8 cellular contexts compared by ENCODE assay signal in the genomic region with DNA sequence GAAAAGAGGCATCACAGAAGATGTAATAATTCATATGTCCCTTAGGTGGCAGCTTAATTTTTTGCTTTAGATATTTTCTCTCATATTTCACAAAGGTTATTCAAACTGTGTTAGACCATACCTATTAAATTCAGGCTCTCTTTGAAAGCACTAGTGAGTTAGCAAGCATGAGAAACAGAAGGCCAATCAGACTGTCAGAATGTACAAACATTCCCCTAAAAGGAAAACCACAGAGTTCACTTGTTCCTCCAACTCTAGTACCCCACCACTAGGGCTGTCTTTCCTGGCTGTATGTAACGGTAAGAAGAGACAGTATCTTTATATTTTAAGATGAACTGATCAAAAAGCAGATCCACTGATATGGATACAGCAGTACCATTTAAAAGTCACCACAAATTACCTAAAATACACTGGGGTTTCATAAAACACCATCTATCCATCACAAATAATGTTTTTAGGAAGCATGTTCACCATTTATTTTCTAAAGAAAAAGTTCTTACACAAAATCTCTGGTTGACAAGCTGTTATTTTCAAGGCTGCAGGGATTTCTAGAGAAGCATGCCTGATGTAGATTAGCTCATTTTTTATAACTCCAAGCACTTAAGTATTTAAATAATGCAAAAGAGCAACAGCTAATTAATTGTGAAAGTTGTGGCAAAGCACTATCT. TPM values are rescaled to one million over a fixed set of nuclear protein-coding genes. Genes with fewer than 3 reads are reported as not detected.
DNase-seq lines count a peak whose midpoint lies in the region; ATAC-seq and TF ChIP-seq lines count a peak whose summit lies in the region.

No MANE protein-coding gene starts in this region.

- H3K4me3 Mint-ChIP-seq in activated naive CD4-positive, alpha-beta T cell treated with anti-CD3 and anti-CD28 coated beads for 36 hours = peak overlapping the region; percentile 98

- no peaks in the 10 kb centered on the region for H3K27me3 Mint-ChIP-seq in activated naive CD4-positive, alpha-beta T cell treated with anti-CD3 and anti-CD28 coated beads for 36 hours (ENCODE audit: low read depth)

- no peaks in the 10 kb centered on the region for H3K9me3 ChIP-seq in SJCRH30 (replicated peaks)
- no peaks in the 10 kb centered on the region for H3K9me3 ChIP-seq in uterus

- TF ChIP-seq POLR2A in uterus (IDR thresholded peaks at IDR 0.05) = peak; percentile 50 to 66

- peaks cover 12% of the 10 kb centered on the region for H3K36me3 ChIP-seq in SJCRH30
- no peaks in the 10 kb centered on the region for H3K36me3 ChIP-seq in uterus

- H3K4me1 Mint-ChIP-seq in activated naive CD4-positive, alpha-beta T cell treated with anti-CD3 and anti-CD28 coated beads for 36 hours (ENCODE audit: low read depth) = peaks cover 38% of the 10 kb centered on the region

- CTCF ChIA-PET in activated naive CD4-positive, alpha-beta T cell treated with anti-CD3 and anti-CD28 coated beads for 36 hours (lab: Charles Lee) = interaction anchor here (0.6 to 4.4 kb wide), 7 partner anchors 8 to 297 kb away, joined by 3 to 43 read pairs (median 3); a partner anchor contains a TSS

- peak overlapping the region; percentile 64 for H3K4me3 ChIP-seq in SJCRH30
- H3K4me3 ChIP-seq in uterus = peak overlapping the region; percentile 71 to 92

- peaks cover 26% of the 10 kb centered on the region for H3K36me3 Mint-ChIP-seq in activated naive CD4-positive, alpha-beta T cell treated with anti-CD3 and anti-CD28 coated beads for 36 hours (ENCODE audit: low read depth)

- peak overlapping the region; percentile 99 for H3K27ac Mint-ChIP-seq in activated naive CD4-positive, alpha-beta T cell treated with anti-CD3 and anti-CD28 coated beads for 36 hours

- TF ChIP-seq CTCF in uterus (IDR thresholded peaks at IDR 0.05) = peak; percentile 22 to 68 (median 44)

- H3K4me1 ChIP-seq in SJCRH30 (peaks cover 5% of the 10 kb centered on the region; the same call in 1 of the 2 replicates), uterus (peaks cover 10 to 11% of the 10 kb centered on the region in 2 donors)

- peak; percentile 36 for ATAC-seq in GM21515 (IDR thresholded peaks at IDR 0.05; ENCODE audit: unreplicated experiment)

- H3K27ac ChIP-seq in SJCRH30 (no peak overlapping the region), uterus (peak overlapping the region; percentile 91 to 97)

- H3K27me3 ChIP-seq in SJCRH30 (no peaks in the 10 kb centered on the region), uterus (no peaks in the 10 kb centered on the region)

- intact Hi-C loops in activated naive CD4-positive, alpha-beta T cell treated with anti-CD3 and anti-CD28 coated beads for 36 hours (cut with micrococcal nuclease) = loop anchor here (1.0 to 10.0 kb wide), 14 partner anchors 18 to 1683 kb away; a partner anchor contains a TSS
- intact Hi-C loops in uterus (cut with DNase I; ENCODE audit: low total_unique reads) = loop anchor here (10.0 kb wide), 1 partner anchor 159 kb away; a partner anchor contains a TSS

- H3K9me3 Mint-ChIP-seq in activated naive CD4-positive, alpha-beta T cell treated with anti-CD3 and anti-CD28 coated beads for 36 hours = no peaks in the 10 kb centered on the region

- DNase-seq in activated naive CD4-positive, alpha-beta T cell treated with anti-CD3 and anti-CD28 coated beads for 36 hours = peak; percentile 33
- no peak for DNase-seq in activated naive CD4-positive, alpha-beta T cell treated with anti-CD3 and anti-CD28 coated beads, Interleukin-2, amount 50 U/mL, for 16 hours
- DNase-seq in HuH-7.5 (ENCODE audit: low spot score) = peak; percentile 22
- DNase-seq in SJCRH30 = peak; percentile 27 to 60
- peak; percentile 88 for DNase-seq in dermis blood vessel endothelial cell
- peak; percentile 40 for DNase-seq in middle frontal gyrus (ENCODE audit: extremely low spot score, low spot score)
- peak in 1 of 2 donors; percentile 62 for DNase-seq in uterus

RNA-seq across cellular contexts. Expression of a gene that starts 1.8 kb away (rescaled TPM):
- total RNA-seq in activated naive CD4-positive, alpha-beta T cell treated with anti-CD3 and anti-CD28 coated beads for 36 hours = 100 to 1,000 TPM; 162 to 164 TPM
- 67.7 and 68.8 TPM in 2 replicates for total RNA-seq in SJCRH30 (2014; rRNA removed; shearing (Covaris generic))
- total RNA-seq in dermis blood vessel endothelial cell (172 and 229 TPM in 2 replicates), uterus (100 to 1,000 TPM in 3 of 4 donors, 10 to 100 TPM in 1; 73.0 to 234 (median 170) TPM)

RNA-seq across cellular contexts. Expression of a gene that starts 19.3 kb away (rescaled TPM):
- total RNA-seq in activated naive CD4-positive, alpha-beta T cell treated with anti-CD3 and anti-CD28 coated beads for 36 hours = not detected
- not detected in 2 replicates for total RNA-seq in SJCRH30 (2014; rRNA removed; shearing (Covaris generic))
- total RNA-seq in dermis blood vessel endothelial cell (not detected in 2 replicates), uterus (under 1 TPM in 2 of 4 donors, not detected in 2; 0.40 to 0.76 TPM)

RNA-seq across cellular contexts. Expression of a gene that starts 43.6 kb away (rescaled TPM):
- total RNA-seq in activated naive CD4-positive, alpha-beta T cell treated with anti-CD3 and anti-CD28 coated beads for 36 hours = 10 to 100 TPM; 14.0 to 14.3 TPM
- 0.25 and 0.55 TPM in 2 replicates for total RNA-seq in SJCRH30 (2014; rRNA removed; shearing (Covaris generic))
- total RNA-seq in dermis blood vessel endothelial cell = not detected in 2 replicates
- total RNA-seq in uterus = 1 to 10 TPM in 3 of 4 donors, under 1 TPM in 1; 0.51 to 9.7 (median 3.0) TPM
